In the genomic region with DNA sequence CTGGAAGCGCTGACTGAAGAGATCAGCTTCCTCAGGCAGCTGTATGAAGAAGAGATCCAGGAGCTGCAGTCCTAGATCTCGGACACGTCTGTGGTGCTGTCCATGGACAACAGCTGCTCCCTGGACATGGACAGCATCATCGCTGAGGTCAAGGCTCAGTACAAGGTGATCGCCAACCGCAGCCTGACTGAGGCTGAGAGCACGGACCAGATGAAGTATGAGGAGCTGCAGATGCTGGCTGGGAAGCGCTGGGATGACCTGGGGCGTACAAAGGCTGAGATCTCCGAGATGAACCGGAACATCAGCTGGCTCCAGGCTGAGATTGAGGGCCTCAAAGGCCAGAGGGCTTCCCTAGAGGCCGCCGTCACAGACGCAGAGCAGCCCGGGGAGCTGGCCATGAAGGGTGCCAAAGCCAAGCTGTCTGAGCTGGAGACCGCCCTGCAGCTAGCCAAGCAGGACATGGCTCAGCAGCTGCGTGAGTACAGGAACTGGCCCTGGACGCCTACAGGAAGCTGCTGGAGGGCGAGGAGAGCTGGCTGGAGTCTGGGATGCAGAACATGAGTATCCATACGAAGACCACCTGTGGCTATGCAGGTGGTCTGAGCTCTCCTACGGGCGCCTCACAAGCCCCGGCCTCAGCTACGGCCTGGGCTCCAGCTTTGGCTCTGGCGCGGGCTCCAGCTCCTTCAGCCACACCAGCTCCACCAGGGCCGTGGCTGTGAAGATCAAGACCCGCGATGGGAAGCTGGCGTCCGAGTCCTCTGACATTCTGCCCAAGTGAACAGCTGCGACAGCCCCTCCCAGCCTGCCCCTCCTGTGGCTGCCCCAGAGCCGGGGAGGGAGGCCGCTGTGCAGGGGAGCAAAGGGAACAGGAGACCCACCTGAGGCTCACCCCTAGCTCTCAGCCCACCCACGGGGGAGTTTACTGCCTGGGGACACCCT, we compare ENCODE assay signal across 22 cellular contexts. TPM values are rescaled to one million over a fixed set of nuclear protein-coding genes. Genes with fewer than 3 reads are reported as not detected.
"Had no signal": no experiment of that assay in that cellular context is flagged by ENCODE, and none has a peak within 500 bp of the region (broad histone marks: within the 10 kb centered on the region; RNA-seq: fewer than 3 reads in every experiment).

No MANE protein-coding gene starts in this region.

- H3K36me3 ChIP-seq: breast epithelium, esophagus muscularis mucosa, lower lobe of right lung, ovary, thoracic aorta, upper lobe of right lung had no signal

- H3K27me3 ChIP-seq: breast epithelium, esophagus muscularis mucosa, ovary, upper lobe of right lung had no signal

- DNase-seq: activated B cell treated with CpG ODN at 0.5 μM for 24 hours; activated CD8-positive, alpha-beta memory T cell treated with anti-CD3 and anti-CD28 coated beads, Interleukin-2, amount 10 ng/mL, durations not matched to agents 7 days and 5 days; activated CD8-positive, alpha-beta T cell treated with anti-CD3 and anti-CD28 coated beads, Interleukin-2, amount 10 ng/mL, durations not matched to agents 7 days and 5 days; activated naive CD4-positive, alpha-beta T cell; activated T-cell treated with anti-CD3 and anti-CD28 coated beads, Interleukin-2, amount 50 U/mL, for 48 hours; effector CD4-positive, alpha-beta T cell; hippocampal formation; lower lobe of right lung; mesenchymal stem cell; ovary; retina; stimulated activated CD4-positive, alpha-beta T cell treated with anti-CD3 and anti-CD28 coated beads, Interleukin-12 subunit alpha, Interleukin-12 subunit beta, amount 100 ng/mL, for 4 hours; stimulated activated CD4-positive, alpha-beta T cell treated with anti-CD3 and anti-CD28 coated beads, Interleukin-4, amount 100 ng/mL, for 1 hour; T-cell; upper lobe of right lung had no signal

- FAIRE-seq: frontal cortex, keratinocyte had no signal

- H3K27ac ChIP-seq: breast epithelium, esophagus muscularis mucosa, lower lobe of right lung, ovary, thoracic aorta, upper lobe of right lung had no signal

- H3K4me3 ChIP-seq: breast epithelium, esophagus muscularis mucosa, lower lobe of right lung, ovary, thoracic aorta, upper lobe of right lung had no signal

- ATAC-seq: activated CD8-positive, alpha-beta memory T cell treated with anti-CD3 and anti-CD28 coated beads, Interleukin-2, amount 10 ng/mL, durations not matched to agents 7 days and 5 days; activated CD8-positive, alpha-beta T cell treated with anti-CD3 and anti-CD28 coated beads, Interleukin-2, amount 10 ng/mL, durations not matched to agents 7 days and 5 days; activated naive CD4-positive, alpha-beta T cell treated with anti-CD3 and anti-CD28 coated beads, Interleukin-2, amount 50 U/mL, for 72 hours had no signal

- H3K9me3 ChIP-seq: lower lobe of right lung, ovary, thoracic aorta, upper lobe of right lung had no signal

- H3K4me1 ChIP-seq: breast epithelium, esophagus muscularis mucosa, lower lobe of right lung, upper lobe of right lung had no signal

RNA-seq across cellular contexts. Expression of a gene that starts 24.9 kb away (rescaled TPM):
- total RNA-seq: activated B cell treated with CpG ODN at 0.5 μM for 24 hours; activated CD8-positive, alpha-beta memory T cell treated with anti-CD3 and anti-CD28 coated beads, Interleukin-2, amount 10 ng/mL, durations not matched to agents 7 days and 5 days; activated CD8-positive, alpha-beta T cell treated with anti-CD3 and anti-CD28 coated beads, Interleukin-2, amount 10 ng/mL, durations not matched to agents 7 days and 5 days; activated naive CD4-positive, alpha-beta T cell treated with anti-CD3 and anti-CD28 coated beads, Interleukin-2, amount 50 U/mL, for 72 hours; natural killer cell treated with Interleukin-12 subunit alpha and Interleukin-12 subunit beta and Interleukin-15 and Interleukin-18, amount 100 ng/mL, for 72 hours; T-cell had no signal
- polyA plus RNA-seq: keratinocyte had no signal
